ENCODE assay signal across 18 cellular contexts in genomic region chr10:6958254-6958653, GRCh38.
DNase-seq lines count a peak whose midpoint lies in the region; ATAC-seq and TF ChIP-seq lines count a peak whose summit lies in the region.
"Had no signal": no experiment of that assay in that cellular context is flagged by ENCODE, and none has a peak within 500 bp of the region (broad histone marks: within the 10 kb centered on the region; RNA-seq: fewer than 3 reads in every experiment).

No MANE protein-coding gene starts in this region.

- no peaks in the 10 kb centered on the region for H3K27me3 ChIP-seq in DND-41 (ENCODE audit: insufficient read depth, low read length, poor library complexity)
- H3K27me3 ChIP-seq: esophagus muscularis mucosa, stomach, vagina had no signal

- no peaks in the 10 kb centered on the region for H3K36me3 ChIP-seq in DND-41 (ENCODE audit: insufficient read depth, low read length)
- H3K36me3 ChIP-seq: esophagus muscularis mucosa, prostate gland, stomach, vagina had no signal

- ATAC-seq in DND-41 (ENCODE audit: insufficient read depth, low read depth) (peak; percentile 76), T-helper 17 cell (no peak)
- no peak for ATAC-seq in stimulated activated memory B cell treated with anti-CD40 and anti-IgM and Interleukin-4, amounts not matched to agents 10 μg/mL and 1 μg/mL and 100 μg/mL, for 72 hours

- H3K79me2 ChIP-seq in DND-41 (ENCODE audit: insufficient read depth, low read length), result no peaks in the 10 kb centered on the region

- H3K9ac ChIP-seq in DND-41 (ENCODE audit: low read depth, low read length), result no peak overlapping the region
- H3K9ac ChIP-seq: KMS-11 had no signal

- H3K27ac Mint-ChIP-seq in T-helper 17 cell, result peak overlapping the region; percentile 45
- no peak overlapping the region for H3K27ac Mint-ChIP-seq in stimulated activated memory B cell treated with anti-CD40 and anti-IgM and Interleukin-4, amounts not matched to agents 10 μg/mL and 1 μg/mL and 100 μg/mL, for 72 hours
- H3K27ac Mint-ChIP-seq: activated CD4-positive, alpha-beta memory T cell treated with anti-CD3 and anti-CD28 coated beads, Interleukin-2, amount 10 ng/mL, durations not matched to agents 7 days and 5 days had no signal

- H3K9me3 Mint-ChIP-seq in stimulated activated memory B cell treated with anti-CD40 and anti-IgM and Interleukin-4, amounts not matched to agents 10 μg/mL and 1 μg/mL and 100 μg/mL, for 72 hours, result no peaks in the 10 kb centered on the region
- H3K9me3 Mint-ChIP-seq: activated CD4-positive, alpha-beta memory T cell treated with anti-CD3 and anti-CD28 coated beads, Interleukin-2, amount 10 ng/mL, durations not matched to agents 7 days and 5 days had no signal

- H2AFZ ChIP-seq in DND-41 (ENCODE audit: low read depth, low read length), result no peak overlapping the region

- peak; percentile 15 for TF ChIP-seq CTCF in DND-41 (IDR thresholded peaks at IDR 0.05; ENCODE audit: borderline replicate concordance, extremely low read depth, low read length, poor library complexity, severe bottlenecking)

- peak overlapping the region; percentile 29 for H3K27ac ChIP-seq in DND-41 (ENCODE audit: low read length)
- H3K27ac ChIP-seq: C4-2B, esophagus muscularis mucosa, KMS-11, prostate gland, RWPE1, vagina had no signal

- H3K4me3 ChIP-seq in DND-41 (ENCODE audit: low read depth in 1 of 2, low read length in 2 of 2), result no peak overlapping the region
- H3K4me3 ChIP-seq: esophagus muscularis mucosa, prostate gland, stomach, vagina had no signal

- no peaks in the 10 kb centered on the region for H4K20me1 ChIP-seq in DND-41 (ENCODE audit: insufficient read depth, low read length)

- H3K4me2 ChIP-seq in DND-41 (ENCODE audit: insufficient read depth, low read length), result no peak overlapping the region
- H3K4me2 ChIP-seq: KMS-11 had no signal

- DNase-seq in DND-41, result peak; percentile 29
- DNase-seq in Kasumi-1 (lab: John Stamatoyannopoulos, UW), result peak; percentile 93 to 95
- DNase-seq in T-helper 17 cell, result no peak
- DNase-seq in midbrain (lab: John Stamatoyannopoulos, UW), result peak; percentile 6
- DNase-seq in GM19238 (ENCODE audit: insufficient read length, low spot score), result no peak
- DNase-seq in activated CD4-positive, alpha-beta T cell treated with anti-CD3 and anti-CD28 coated beads, Interleukin-2, amount 50 U/mL, for 4 hours, result no peak
- DNase-seq: activated CD4-positive, alpha-beta memory T cell treated with anti-CD3 and anti-CD28 coated beads, Interleukin-2, amount 10 ng/mL, durations not matched to agents 7 days and 5 days; activated effector memory CD4-positive, alpha-beta T cell treated with anti-CD3 and anti-CD28 coated beads, Interleukin-2, amount 50 U/mL, for 16 hours; NCI-H2029; NCI-H524; stomach had no signal

- peaks cover 27% of the 10 kb centered on the region for H3K4me1 ChIP-seq in DND-41 (ENCODE audit: insufficient read depth, low read length)
- H3K4me1 ChIP-seq: prostate gland had no signal

- no peak overlapping the region for H3K4me3 Mint-ChIP-seq in T-helper 17 cell
- no peak overlapping the region for H3K4me3 Mint-ChIP-seq in stimulated activated memory B cell treated with anti-CD40 and anti-IgM and Interleukin-4, amounts not matched to agents 10 μg/mL and 1 μg/mL and 100 μg/mL, for 72 hours
- H3K4me3 Mint-ChIP-seq: activated CD4-positive, alpha-beta memory T cell treated with anti-CD3 and anti-CD28 coated beads, Interleukin-2, amount 10 ng/mL, durations not matched to agents 7 days and 5 days had no signal

- H3K9me3 ChIP-seq in DND-41 (ENCODE audit: insufficient read depth, low read length, severe bottlenecking) (no peaks in the 10 kb centered on the region), T-helper 17 cell (ENCODE audit: control insufficient read depth, low read length, poor library complexity, severe bottlenecking) (no peaks in the 10 kb centered on the region)
- H3K9me3 ChIP-seq: esophagus muscularis mucosa, prostate gland, stomach, vagina had no signal

- H3K4me1 Mint-ChIP-seq in T-helper 17 cell, result peaks cover 8% of the 10 kb centered on the region
- no peaks in the 10 kb centered on the region for H3K4me1 Mint-ChIP-seq in stimulated activated memory B cell treated with anti-CD40 and anti-IgM and Interleukin-4, amounts not matched to agents 10 μg/mL and 1 μg/mL and 100 μg/mL, for 72 hours

- no peaks in the 10 kb centered on the region for H3K36me3 Mint-ChIP-seq in T-helper 17 cell (ENCODE audit: low read depth)
- H3K36me3 Mint-ChIP-seq in stimulated activated memory B cell treated with anti-CD40 and anti-IgM and Interleukin-4, amounts not matched to agents 10 μg/mL and 1 μg/mL and 100 μg/mL, for 72 hours, result no peaks in the 10 kb centered on the region

- no peaks in the 10 kb centered on the region for H3K27me3 Mint-ChIP-seq in T-helper 17 cell
- H3K27me3 Mint-ChIP-seq in stimulated activated memory B cell treated with anti-CD40 and anti-IgM and Interleukin-4, amounts not matched to agents 10 μg/mL and 1 μg/mL and 100 μg/mL, for 72 hours, result no peaks in the 10 kb centered on the region
- H3K27me3 Mint-ChIP-seq: activated CD4-positive, alpha-beta memory T cell treated with anti-CD3 and anti-CD28 coated beads, Interleukin-2, amount 10 ng/mL, durations not matched to agents 7 days and 5 days had no signal

Comparison
In these comparisons a context has a peak if more than half of its experiments do, and no peak if none do; other contexts are left out.
1. DNase-seq: peak in DND-41 (single experiment), Kasumi-1 (2 of 2) and midbrain (single experiment); none in T-helper 17 cell (0 of 3), GM19238 (single experiment) and activated CD4-positive, alpha-beta T cell treated with anti-CD3 and anti-CD28 coated beads, Interleukin-2, amount 50 U/mL, for 4 hours (0 of 2).